ENCODE assay signal across 1 cellular context in the genomic region with DNA sequence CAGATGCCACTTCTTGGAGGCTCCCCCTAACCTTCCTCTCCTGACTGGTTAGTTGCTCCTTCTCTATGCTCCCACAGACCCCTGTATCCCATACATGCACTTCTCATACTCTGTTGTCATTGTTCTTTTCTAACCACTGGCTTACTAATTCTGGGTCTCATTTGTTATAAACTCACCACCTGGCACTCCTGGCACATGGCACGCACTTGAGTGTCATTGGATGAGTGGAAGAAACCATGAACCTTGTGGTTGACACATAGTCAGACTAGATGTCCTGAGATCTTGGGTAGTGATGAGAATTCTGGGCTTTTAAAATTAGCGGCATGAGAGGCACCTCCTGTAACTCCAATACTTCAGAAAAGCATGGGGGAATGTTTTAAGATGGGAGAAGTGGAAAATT.
TF ChIP-seq lines count a peak whose summit lies in the region.

No MANE protein-coding gene starts in this region.

TF ChIP-seq in H1, 55 proteins besides CTCF, POLR2A, EP300 and RAD21:
- TF ChIP-seq SP1 (IDR thresholded peaks at IDR 0.05; ENCODE audit: low read depth, low read length): no peak
- TF ChIP-seq YY1 (IDR thresholded peaks at IDR 0.05; ENCODE audit: low read depth, low read length): no peak
- no peak for TF ChIP-seq CHD1 (IDR thresholded peaks at IDR 0.05; ENCODE audit: low read depth, low read length)
- TF ChIP-seq RNF2 (IDR thresholded peaks at IDR 0.05; ENCODE audit: borderline replicate concordance, low read depth, low read length, missing control alignments, poor library complexity, severe bottlenecking): no peak
- TF ChIP-seq, protein P1, sequence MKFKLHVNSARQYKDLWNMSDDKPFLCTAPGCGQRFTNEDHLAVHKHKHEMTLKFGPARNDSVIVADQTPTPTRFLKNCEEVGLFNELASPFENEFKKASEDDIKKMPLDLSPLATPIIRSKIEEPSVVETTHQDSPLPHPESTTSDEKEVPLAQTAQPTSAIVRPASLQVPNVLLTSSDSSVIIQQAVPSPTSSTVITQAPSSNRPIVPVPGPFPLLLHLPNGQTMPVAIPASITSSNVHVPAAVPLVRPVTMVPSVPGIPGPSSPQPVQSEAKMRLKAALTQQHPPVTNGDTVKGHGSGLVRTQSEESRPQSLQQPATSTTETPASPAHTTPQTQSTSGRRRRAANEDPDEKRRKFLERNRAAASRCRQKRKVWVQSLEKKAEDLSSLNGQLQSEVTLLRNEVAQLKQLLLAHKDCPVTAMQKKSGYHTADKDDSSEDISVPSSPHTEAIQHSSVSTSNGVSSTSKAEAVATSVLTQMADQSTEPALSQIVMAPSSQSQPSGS (IDR thresholded peaks at IDR 0.05; ENCODE audit: low read length): no peak
- no peak for TF ChIP-seq JUN (IDR thresholded peaks at IDR 0.05; ENCODE audit: low read depth, low read length)
- TF ChIP-seq TBP (IDR thresholded peaks at IDR 0.05; ENCODE audit: low read depth, low read length): no peak
- no peak for TF ChIP-seq POU5F1 (IDR thresholded peaks at IDR 0.05; ENCODE audit: low read depth, low read length)
- no peak for TF ChIP-seq KDM4A (IDR thresholded peaks at IDR 0.05; ENCODE audit: low read depth, low read length, severe bottlenecking)
- no peak for TF ChIP-seq NANOG (IDR thresholded peaks at IDR 0.05; ENCODE audit: insufficient read depth, low read depth, low read length, poor library complexity, severe bottlenecking)
- TF ChIP-seq CEBPB (IDR thresholded peaks at IDR 0.05; ENCODE audit: low read depth, low read length): no peak
- TF ChIP-seq EZH2 (IDR thresholded peaks at IDR 0.05; ENCODE audit: low read depth, low read length, severe bottlenecking): no peak
